In the genomic region with DNA sequence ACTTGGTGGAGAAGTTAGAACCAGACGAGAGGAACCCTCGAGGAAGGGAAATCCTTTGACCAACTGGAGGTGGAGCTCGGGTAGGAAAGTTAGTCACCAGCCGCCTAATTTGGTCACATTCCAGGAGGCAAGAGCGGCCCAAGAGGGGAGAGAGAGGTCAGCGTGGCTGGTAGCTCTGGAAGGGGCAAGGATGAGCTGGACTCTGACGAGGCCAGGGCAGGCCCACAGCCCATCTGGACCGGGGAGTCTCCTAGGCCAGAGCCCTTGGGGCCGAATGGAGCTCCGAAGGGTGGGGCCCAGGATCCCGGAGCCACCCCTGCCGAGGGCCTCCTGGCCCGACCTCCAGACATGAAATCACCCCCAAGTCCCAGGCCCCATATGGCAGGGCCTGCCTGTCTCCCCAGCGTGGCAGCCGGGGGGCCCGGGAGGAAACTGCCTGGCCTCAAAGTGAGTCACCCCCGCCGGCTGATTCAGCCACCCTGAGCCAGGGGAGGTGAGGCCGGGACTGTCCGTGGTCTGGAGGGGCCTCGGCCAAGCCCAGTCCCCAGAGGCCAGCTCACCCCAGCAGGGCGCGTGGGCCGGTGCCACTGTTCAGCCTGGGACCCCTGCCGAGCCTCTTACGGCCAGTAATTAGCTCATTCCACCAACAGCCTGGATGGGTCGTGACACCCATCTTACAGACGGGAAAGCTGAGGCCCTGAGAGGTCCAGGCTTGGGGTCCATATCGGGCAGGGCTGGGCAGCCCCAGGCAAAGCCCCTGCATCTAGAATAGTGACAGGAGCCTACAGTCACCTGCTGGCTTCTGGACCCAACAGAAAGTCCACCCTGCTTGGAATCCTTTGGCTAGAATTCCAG, we compare ENCODE assay signal across 8 cellular contexts. TPM values are rescaled to one million over a fixed set of nuclear protein-coding genes. Genes with fewer than 3 reads are reported as not detected.
A peak's percentile ranks its signal among the peaks of the same experiment; 100 is the strongest.
DNase-seq lines count a peak whose midpoint lies in the region; ATAC-seq lines count a peak whose summit lies in the region.

No MANE protein-coding gene starts in this region.

- H3K4me1 ChIP-seq in aorta (ENCODE audit: control insufficient read depth in 1 of 2, insufficient read depth in 2 of 2, low read length in 2 of 2): peaks cover 0 to 3% of the 10 kb centered on the region in 2 donors

- ATAC-seq in aorta (ENCODE audit: low FRiP score): peak; percentile 63
- ATAC-seq in HG03460 (IDR thresholded peaks at IDR 0.05; ENCODE audit: unreplicated experiment): no peak

- intact Hi-C loops in aorta (cut with DNase I): loop anchor here in 1 of 2 donors (10.0 kb wide), 1 partner anchor 52 kb away; no protein-coding TSS in a partner anchor

- no peak overlapping the region for H3K4me3 ChIP-seq in aorta (ENCODE audit: low read length in 2 of 2)

- H3K27ac ChIP-seq in aorta (ENCODE audit: low read depth in 1 of 2, low read length in 2 of 2): peak overlapping the region; percentile 53 to 58

- no peaks in the 10 kb centered on the region for H3K9me3 ChIP-seq in aorta (ENCODE audit: control insufficient read depth, low read length)

- H3K27me3 ChIP-seq in aorta (ENCODE audit: control insufficient read depth in 1 of 2, insufficient read depth in 2 of 2, low read length in 1 of 2): no peaks in the 10 kb centered on the region

- DNase-seq in stimulated activated CD4-positive, alpha-beta T cell treated with anti-CD3 and anti-CD28 coated beads, Interleukin-15, amount 100 ng/mL, for 24 hours: peak; percentile 29
- no peak for DNase-seq in stimulated activated CD4-positive, alpha-beta T cell treated with anti-CD3 and anti-CD28 coated beads, Interleukin-4, amount 100 ng/mL, for 1 hour
- DNase-seq in amniotic epithelial cell (ENCODE audit: low read depth): peak; percentile 96
- DNase-seq in islet precursor cell: peak; percentile 91
- DNase-seq in aorta: peak; percentile 85 to 93
- DNase-seq in ureter (ENCODE audit: low spot score): no peak
- DNase-seq in DMS114 treated with DMSO at 0.1 percent for 48 hours (lab: John Stamatoyannopoulos, UW; ENCODE audit: unreplicated experiment): no peak

- 36 to 37% methylated on average over 25 to 29 of the region's 29 CpGs for WGBS in aorta, 2 donors

- no peaks in the 10 kb centered on the region for H3K36me3 ChIP-seq in aorta (ENCODE audit: control insufficient read depth in 1 of 2, insufficient read depth in 2 of 2, low read length in 1 of 2)

RNA-seq across cellular contexts. Expression of a gene that starts 23.5 kb away (rescaled TPM):
- 100 to 1,000 TPM; 114 to 174 TPM for total RNA-seq in aorta
- 10 to 100 TPM; 28.9 to 61.1 TPM for polyA plus RNA-seq in aorta
- total RNA-seq in ureter: 31.5 TPM

Comparison
In these comparisons a context has a peak if more than half of its experiments do, and no peak if none do; other contexts are left out.
1. DNase-seq: peak in stimulated activated CD4-positive, alpha-beta T cell treated with anti-CD3 and anti-CD28 coated beads, Interleukin-15, amount 100 ng/mL, for 24 hours (single experiment), amniotic epithelial cell (single experiment), islet precursor cell (single experiment) and aorta (2 of 2); none in stimulated activated CD4-positive, alpha-beta T cell treated with anti-CD3 and anti-CD28 coated beads, Interleukin-4, amount 100 ng/mL, for 1 hour (single experiment), ureter (single experiment) and DMS114 treated with DMSO at 0.1 percent for 48 hours (single experiment).